Comparison of ENCODE assay signal across 14 cellular contexts in the genomic region with DNA sequence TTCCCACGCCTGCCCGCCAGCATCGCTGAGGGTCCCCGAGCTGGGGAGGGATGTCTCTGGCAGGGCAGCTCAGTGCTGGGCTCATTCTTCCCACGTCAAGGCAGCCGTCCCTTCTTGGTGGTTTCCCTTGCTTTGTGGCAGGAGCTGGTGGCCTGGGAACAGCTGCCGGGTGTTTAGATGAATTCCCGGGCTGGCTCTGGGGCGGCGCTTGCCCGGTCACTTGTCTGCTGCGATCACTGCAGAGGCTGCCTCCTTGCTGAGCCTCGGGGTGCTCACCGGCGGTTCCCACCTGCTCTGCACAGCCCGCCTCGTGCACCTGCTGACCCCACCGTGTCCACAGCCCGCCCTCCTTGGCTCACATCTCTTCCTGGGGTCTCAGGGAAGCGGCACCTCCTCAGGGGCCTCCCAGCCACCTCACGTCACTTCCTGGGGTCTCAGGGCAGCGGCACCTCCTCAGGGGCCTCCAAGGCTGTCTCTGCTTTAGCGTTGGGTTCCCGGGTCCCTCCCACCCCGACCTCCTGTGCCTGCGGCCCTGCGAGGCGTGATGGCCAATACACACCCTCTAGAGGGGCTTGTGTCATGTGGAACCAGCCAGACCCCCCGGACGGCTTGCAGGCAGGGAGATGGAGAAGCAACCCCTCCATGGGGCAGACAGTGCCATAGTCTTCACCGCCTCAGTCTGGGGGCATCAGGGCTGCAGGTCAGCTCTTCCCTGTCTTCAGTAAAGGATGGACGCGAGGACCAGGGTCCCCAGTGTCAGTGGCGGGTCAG. TPM values are rescaled to one million over a fixed set of nuclear protein-coding genes. Genes with fewer than 3 reads are reported as not detected.
A peak's percentile ranks its signal among the peaks of the same experiment; 100 is the strongest.
DNase-seq lines count a peak whose midpoint lies in the region; ATAC-seq and TF ChIP-seq lines count a peak whose summit lies in the region.
"Had no signal": no experiment of that assay in that cellular context is flagged by ENCODE, and none has a peak within 500 bp of the region (broad histone marks: within the 10 kb centered on the region; RNA-seq: fewer than 3 reads in every experiment).

No MANE protein-coding gene starts in this region.

- no peak overlapping the region for H3K18ac ChIP-seq in mesenchymal stem cell (ENCODE audit: low read depth in 1 of 2, low read length in 2 of 2)

- no peaks in the 10 kb centered on the region for H3K9me3 Mint-ChIP-seq in endothelial cell (ENCODE audit: unreplicated experiment)

- no peaks in the 10 kb centered on the region for H3K79me1 ChIP-seq in mesenchymal stem cell (replicated peaks; ENCODE audit: low read length, poor library complexity, severe bottlenecking)

- intact Hi-C loops in Panc1 (cut with micrococcal nuclease; ENCODE audit: unreplicated experiment): loop anchor here (10.0 kb wide), 1 partner anchor 46 kb away; no protein-coding TSS in a partner anchor

- H4K8ac ChIP-seq in mesenchymal stem cell (ENCODE audit: low read length): peak overlapping the region; percentile 3

- no peaks in the 10 kb centered on the region for H3K9me3 ChIP-seq in Panc1 (ENCODE audit: control insufficient read depth, insufficient read depth, low read depth, low read length)
- H3K9me3 ChIP-seq in mesenchymal stem cell (ENCODE audit: control insufficient read depth, low read length): no peaks in the 10 kb centered on the region
- no peaks in the 10 kb centered on the region for H3K9me3 ChIP-seq in smooth muscle cell (replicated peaks; ENCODE audit: low read depth)
- H3K9me3 ChIP-seq: left lung, SJSA1 had no signal

- no peak; the same call in 1 of the 2 replicates for ATAC-seq in Panc1
- ATAC-seq: left lung had no signal

- DNase-seq in Panc1 (ENCODE audit: low read depth, low spot score) (no peak), endothelial cell (ENCODE audit: low spot score) (no peak), mesenchymal stem cell (no peak), smooth muscle cell (lab: John Stamatoyannopoulos, UW; ENCODE audit: unreplicated experiment) (no peak), G401 (ENCODE audit: low spot score) (no peak), AML-193 (lab: John Stamatoyannopoulos, UW) (no peak), SIG-M5 treated with dmso at 0.1 percent for 504 hours (lab: John Stamatoyannopoulos, UW; ENCODE audit: unreplicated experiment) (no peak)
- DNase-seq: activated CD4-positive, alpha-beta T cell treated with anti-CD3 and anti-CD28 coated beads for 1 hour; activated effector memory CD4-positive, alpha-beta T cell treated with anti-CD3 and anti-CD28 coated beads, Interleukin-2, amount 50 U/mL, for 16 hours; COR-L47; foreskin fibroblast; NCI-H1930 had no signal

- H3K9ac ChIP-seq in mesenchymal stem cell (ENCODE audit: low read length): no peak overlapping the region
- H3K9ac ChIP-seq in smooth muscle cell (ENCODE audit: low read depth): no peak overlapping the region

- 86% methylated on average over 33 of the region's 34 CpGs for WGBS in mesenchymal stem cell
- 81% methylated on average over 34 of the region's 34 CpGs for WGBS in smooth muscle cell (ENCODE audit: low lambda C conversion rate)

- CTCF ChIA-PET in Panc1 (lab: Charles Lee): no interaction called here

- H3K4me1 ChIP-seq in Panc1 (ENCODE audit: control insufficient read depth, insufficient read depth, low read length) (peaks cover 80% of the 10 kb centered on the region), mesenchymal stem cell (ENCODE audit: control insufficient read depth, insufficient read depth, low read depth, low read length) (peaks cover 90% of the 10 kb centered on the region), smooth muscle cell (ENCODE audit: low read depth) (peaks cover 6% of the 10 kb centered on the region)
- H3K4me1 ChIP-seq: left lung, SJSA1 had no signal

- H3K4me3 ChIP-seq in Panc1 (ENCODE audit: low read depth in 2 of 2, low read length in 2 of 2): peak overlapping the region; percentile 19 to 33; a peak in 3 of 4 replicates
- no peak overlapping the region for H3K4me3 ChIP-seq in mesenchymal stem cell (ENCODE audit: insufficient read depth in 1 of 2, low read depth in 1 of 2, low read length in 2 of 2)
- H3K4me3 ChIP-seq in smooth muscle cell: no peak overlapping the region
- H3K4me3 ChIP-seq: left lung, SJSA1 had no signal

- no peak overlapping the region for H3K4ac ChIP-seq in mesenchymal stem cell (ENCODE audit: low read depth in 1 of 2, low read length in 2 of 2)

- H3K27ac ChIP-seq in Panc1 (ENCODE audit: low read length): peak overlapping the region; percentile 93
- no peak overlapping the region for H3K27ac ChIP-seq in mesenchymal stem cell (ENCODE audit: low read length, poor library complexity, severe bottlenecking)
- no peak overlapping the region for H3K27ac ChIP-seq in smooth muscle cell (ENCODE audit: low read depth)
- H3K27ac ChIP-seq: left lung, SJSA1 had no signal

- no peak overlapping the region for H2BK12ac ChIP-seq in mesenchymal stem cell (ENCODE audit: low read length in 2 of 2)

- H2BK120ac ChIP-seq in mesenchymal stem cell (ENCODE audit: low read depth, low read length): no peak overlapping the region

- in situ Hi-C loops in Panc1 (cut with HindIII; ENCODE audit: low pct_unique_long_range_greater_than_20kb, low sequenced_read_pairs) (no loop called here), G401 (cut with HindIII; ENCODE audit: low sequenced_read_pairs) (no loop called here)

- peaks cover 8% of the 10 kb centered on the region for H3K36me3 Mint-ChIP-seq in endothelial cell (ENCODE audit: low read depth, unreplicated experiment)

- H2AFZ ChIP-seq in mesenchymal stem cell (ENCODE audit: low read depth, low read length) (no peak overlapping the region), smooth muscle cell (ENCODE audit: low read depth) (no peak overlapping the region)

- H3K27me3 Mint-ChIP-seq in endothelial cell (ENCODE audit: unreplicated experiment): peaks cover 6% of the 10 kb centered on the region

- no peak overlapping the region for H2BK15ac ChIP-seq in mesenchymal stem cell (ENCODE audit: low read depth, poor library complexity, severe bottlenecking)

- peak overlapping the region; percentile 7 for H3K27ac Mint-ChIP-seq in endothelial cell (ENCODE audit: unreplicated experiment)

- H3K4me2 ChIP-seq in mesenchymal stem cell (ENCODE audit: low read length, poor library complexity, severe bottlenecking) (no peak overlapping the region), smooth muscle cell (peak overlapping the region; percentile 46)

- H2BK5ac ChIP-seq in mesenchymal stem cell (ENCODE audit: low read depth, low read length, poor library complexity, severe bottlenecking): no peak overlapping the region

- no peaks in the 10 kb centered on the region for H3K27me3 ChIP-seq in Panc1 (ENCODE audit: control insufficient read depth, insufficient read depth, low read length)
- H3K27me3 ChIP-seq in mesenchymal stem cell (ENCODE audit: control insufficient read depth in 1 of 2, insufficient read depth in 1 of 2, low read length in 2 of 2): no peaks in the 10 kb centered on the region
- H3K27me3 ChIP-seq in smooth muscle cell (ENCODE audit: low read depth): no peaks in the 10 kb centered on the region
- H3K27me3 ChIP-seq: left lung, SJSA1 had no signal

- H2AK5ac ChIP-seq in mesenchymal stem cell (ENCODE audit: low read length, severe bottlenecking): no peak overlapping the region

- H3K4me1 Mint-ChIP-seq in endothelial cell (ENCODE audit: unreplicated experiment): peaks cover 9% of the 10 kb centered on the region

- peak overlapping the region; percentile 6 for H3K4me3 Mint-ChIP-seq in endothelial cell (ENCODE audit: unreplicated experiment)

- H3K36me3 ChIP-seq in Panc1 (ENCODE audit: control insufficient read depth, insufficient read depth, low read length) (no peaks in the 10 kb centered on the region; the same call in 1 of the 2 replicates), mesenchymal stem cell (ENCODE audit: control insufficient read depth in 1 of 2, insufficient read depth in 2 of 2, low read depth in 1 of 2, low read length in 2 of 2) (peaks cover 4 to 82% of the 10 kb centered on the region in 2 experiments), smooth muscle cell (ENCODE audit: low read depth) (no peaks in the 10 kb centered on the region)
- H3K36me3 ChIP-seq: left lung, SJSA1 had no signal

- POLR2A ChIA-PET in Panc1 (lab: Charles Lee): no interaction called here

- TF ChIP-seq CTCF in Panc1 (IDR thresholded peaks at IDR 0.05) (no peak), endothelial cell (IDR thresholded peaks at IDR 0.05; ENCODE audit: unreplicated experiment) (no peak), smooth muscle cell (IDR thresholded peaks at IDR 0.05; ENCODE audit: borderline replicate concordance, insufficient read depth, poor library complexity, severe bottlenecking) (no peak)

- BruUV-seq in Panc1 (replicated peaks; lab: Mats Ljungman, UMichigan): no TSS peak

- peaks cover 5% of the 10 kb centered on the region for H3F3A ChIP-seq in smooth muscle cell (ENCODE audit: low read depth)

- peaks cover 100% of the 10 kb centered on the region for H4K20me1 ChIP-seq in smooth muscle cell (ENCODE audit: low read depth)

- no peak overlapping the region for H4K91ac ChIP-seq in mesenchymal stem cell (ENCODE audit: low read length)

- no peak overlapping the region for H3K14ac ChIP-seq in mesenchymal stem cell (ENCODE audit: low read length in 2 of 2)

- H3K79me2 ChIP-seq in smooth muscle cell (ENCODE audit: low read depth): peaks cover 100% of the 10 kb centered on the region

- H3K23ac ChIP-seq in mesenchymal stem cell (ENCODE audit: low read length in 2 of 2): no peak overlapping the region

RNA-seq across cellular contexts. Expression of gene COL18A1, which starts 13.5 kb away (rescaled TPM):
- total RNA-seq in Panc1 (2021; ENCODE audit: unreplicated experiment) (676 TPM), endothelial cell (ENCODE audit: unreplicated experiment) (61.1 TPM), smooth muscle cell (192 and 240 TPM in 2 replicates)
- 1,186 TPM for polyA plus RNA-seq in Panc1 (2012; ENCODE audit: insufficient read length)
- polyA plus RNA-seq in mesenchymal stem cell (2013, experiment 1 of 2): 330 TPM
- polyA plus RNA-seq in mesenchymal stem cell (2013, experiment 2 of 2): 322 TPM
- polyA plus RNA-seq in smooth muscle cell: 362 and 485 TPM in 2 replicates
- total RNA-seq in G401 (2014; rRNA removed; shearing (Covaris generic)): 353 and 524 TPM in 2 replicates

Comparison
In these comparisons a context has a peak if more than half of its experiments do, and no peak if none do; other contexts are left out.
1. H3K4me3 ChIP-seq: peak in Panc1 (2 of 2); none in mesenchymal stem cell (0 of 2) and smooth muscle cell (single experiment).